7 cellular contexts compared by ENCODE assay signal in the genomic region with DNA sequence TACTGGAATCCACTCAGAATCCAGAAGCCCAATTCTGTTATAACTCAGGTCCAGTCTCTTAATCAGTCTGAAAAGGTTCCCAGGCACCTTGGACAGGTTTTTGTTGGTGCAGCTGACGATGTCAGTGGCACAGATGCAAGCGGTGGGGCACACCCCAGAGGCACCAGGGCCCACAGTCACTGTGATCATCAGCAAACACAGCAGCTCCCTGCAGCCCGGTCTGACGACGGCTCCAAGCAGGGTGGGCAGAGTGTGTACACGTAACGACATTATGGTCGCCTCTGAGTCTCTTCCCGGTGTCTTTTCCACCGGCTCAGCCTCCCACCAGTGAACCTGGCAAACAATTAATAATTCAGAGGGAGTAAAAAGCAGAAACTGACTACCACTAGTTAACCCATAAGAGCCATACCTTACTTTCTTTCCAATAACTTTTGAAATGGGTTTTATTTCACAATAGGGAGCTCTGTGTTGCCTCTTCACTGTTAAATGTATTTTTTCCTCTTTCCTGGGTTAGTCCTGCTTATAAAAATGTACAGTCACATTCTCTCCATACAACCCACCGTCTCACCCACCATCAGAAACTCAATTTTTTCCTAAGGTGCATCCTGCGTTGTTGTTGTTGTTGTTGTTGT. TPM values are rescaled to one million over a fixed set of nuclear protein-coding genes. Genes with fewer than 3 reads are reported as not detected.
DNase-seq lines count a peak whose midpoint lies in the region; ATAC-seq, FAIRE-seq and TF ChIP-seq lines count a peak whose summit lies in the region.

No MANE protein-coding gene starts in this region.

- 5% methylated on average over 4 of the region's 12 CpGs for WGBS in HepG2 (ENCODE audit: low lambda C conversion rate)

- no peak overlapping the region for H3K9ac ChIP-seq in HepG2 (ENCODE audit: insufficient read depth, low read depth, low read length)

- peak overlapping the region; percentile 74 to 84 (median 77) for H3K4me3 ChIP-seq in breast epithelium
- peak overlapping the region in 2 of 3 experiments; percentile 29 to 56; a peak in 2 of 6 replicates for H3K4me3 ChIP-seq in HepG2 (replicated peaks in 1 of 3; ENCODE audit: insufficient read depth in 1 of 3, low read depth in 2 of 3, low read length in 3 of 3)

- TF ChIP-seq EP300 in HepG2 (IDR thresholded peaks at IDR 0.05; ENCODE audit: low read depth in 2 of 2, low read length in 2 of 2) (no peak), HepG2 (CRISPR knock-in tag; IDR thresholded peaks at IDR 0.05; ENCODE audit: borderline replicate concordance) (no peak)

- H3K4me1 ChIP-seq in breast epithelium (no peaks in the 10 kb centered on the region), HepG2 (ENCODE audit: insufficient read depth, low read length) (0 out of 2 replicates have a peak, but pooled peaks cover 5% of the 10 kb centered on the region)

- no TSS peak for BruUV-seq in HepG2 (replicated peaks; lab: Mats Ljungman, UMichigan)

- POLR2A ChIA-PET in HEK293T (lab: Yijun Ruan, JAX) (interaction anchor here (1.3 kb wide), 1 partner anchor 10 kb away, joined by 7 read pairs; no protein-coding TSS in a partner anchor), HepG2 (lab: Yijun Ruan, JAX) (no interaction called here)

- H4K20me1 ChIP-seq in HepG2 (ENCODE audit: insufficient read depth, low read length) = no peaks in the 10 kb centered on the region

- no peak for TF ChIP-seq POLR2A in breast epithelium (IDR thresholded peaks at IDR 0.05)
- TF ChIP-seq POLR2A in HepG2 (IDR thresholded peaks at IDR 0.05; ENCODE audit: insufficient read depth in 1 of 2, low read depth in 2 of 2, low read length in 2 of 2) = no peak

- H3K36me3 ChIP-seq in breast epithelium = no peaks in the 10 kb centered on the region
- H3K36me3 ChIP-seq in HepG2 (replicated peaks in 1 of 2; ENCODE audit: control insufficient read depth in 1 of 2, insufficient read depth in 2 of 2, low read length in 2 of 2) = no peaks in the 10 kb centered on the region

- FAIRE-seq in HepG2 (lab: Jason Lieb, UNC) = no peak

- intact Hi-C loops in breast epithelium (cut with DNase I; ENCODE audit: low total_unique reads) (no loop called here), HepG2 (cut with micrococcal nuclease; ENCODE audit: unreplicated experiment) (no loop called here)

- TF ChIP-seq CTCF in breast epithelium (IDR thresholded peaks at IDR 0.05) (no peak), HepG2 (CRISPR knock-in tag; IDR thresholded peaks at IDR 0.05) (no peak)

- DNase-seq in HEK293T (ENCODE audit: extremely low spot score) (peak; percentile 17), breast epithelium (ENCODE audit: low spot score in 2 of 2) (peak in 1 of 2 donors; percentile 62), HepG2 (ENCODE audit: low spot score) (no peak), AG08396 (ENCODE audit: low spot score) (no peak)
- DNase-seq in stimulated activated CD8-positive, alpha-beta memory T cell treated with anti-CD3 and anti-CD28 coated beads, Interleukin-12 subunit alpha, Interleukin-12 subunit beta, amount 100 ng/mL, for 1 hour (ENCODE audit: low read depth) = peak; percentile 26

- H3K4me2 ChIP-seq in HepG2 (ENCODE audit: low read depth, low read length) = peak overlapping the region; percentile 66

- H3K79me2 ChIP-seq in HepG2 (ENCODE audit: insufficient read depth, low read length) = no peaks in the 10 kb centered on the region

- TF ChIP-seq RAD21 in HepG2 (CRISPR knock-in tag; IDR thresholded peaks at IDR 0.05) = no peak

- H3K9me3 ChIP-seq in breast epithelium (no peaks in the 10 kb centered on the region), HepG2 (ENCODE audit: low read length) (no peaks in the 10 kb centered on the region)

- no peak overlapping the region for H2AFZ ChIP-seq in HepG2 (ENCODE audit: low read length)

- CTCF ChIA-PET in HEK293T (lab: Yijun Ruan, JAX) (interaction anchor here (0.8 to 1.1 kb wide), 3 partner anchors 7 to 9 kb away, joined by 3 to 4 read pairs (median 3); no protein-coding TSS in a partner anchor), HepG2 (lab: Yijun Ruan, JAX; ENCODE audit: low intra/inter-chr PET ratio, low total read pairs) (no interaction called here)

- ATAC-seq in SK-N-SH treated with all-trans-retinoic acid at 6 μM for 48 hours (peak; percentile 45; the same call in 2 of the 3 replicates), HepG2 (peak; percentile 69), GM19395 (IDR thresholded peaks at IDR 0.05; ENCODE audit: unreplicated experiment) (no peak)

- no peaks in the 10 kb centered on the region for H3K27me3 ChIP-seq in breast epithelium
- H3K27me3 ChIP-seq in HepG2 (ENCODE audit: control insufficient read depth in 1 of 2, insufficient read depth in 2 of 2, low read length in 2 of 2) = peaks cover 4 to 29% of the 10 kb centered on the region in 2 experiments

- peak overlapping the region; percentile 94 for H3K27ac ChIP-seq in breast epithelium
- H3K27ac ChIP-seq in HepG2 (ENCODE audit: extremely low read length, insufficient read depth, low read length) = no peak overlapping the region

- in situ Hi-C loops in HepG2 (cut with HindIII; ENCODE audit: extremely low pct_ligation_motif_present, low pct_unique_long_range_greater_than_20kb) = no loop called here

TF ChIP-seq in HEK293T, 16 proteins besides CTCF, POLR2A, EP300 and RAD21 (continues in another document):
- TF ChIP-seq L3MBTL2 (conservative IDR thresholded peaks at IDR 0.05) = no peak

TF ChIP-seq in SK-N-SH treated with all-trans-retinoic acid at 6 μM for 48 hours, 23 proteins besides CTCF, POLR2A, EP300 and RAD21 (continues in another document):
- TF ChIP-seq ESRRG (CRISPR knock-in tag; IDR thresholded peaks at IDR 0.05) = no peak

TF ChIP-seq in HepG2, 621 proteins besides CTCF, POLR2A, EP300 and RAD21:
- TF ChIP-seq CEBPB (IDR thresholded peaks at IDR 0.05; ENCODE audit: borderline replicate concordance, low read depth, low read length) (0 out of 2 replicates have a peak, but pooled peaks have one; percentile 24), ZNF790 (CRISPR knock-in tag; IDR thresholded peaks at IDR 0.05; ENCODE audit: borderline replicate concordance) (no peak), EZH2 (conservative IDR thresholded peaks at IDR 0.05; ENCODE audit: low read depth, low read length) (peak; percentile 57; the same call in 1 of the 2 replicates)

RNA-seq across cellular contexts. Expression of a gene that starts 0.6 kb away (rescaled TPM):
- total RNA-seq in breast epithelium = 1 to 10 TPM; 1.6 to 6.2 (median 5.1) TPM
- total RNA-seq in HepG2 (2016; rRNA removed; fragmentation: Illumina TruSeq; extraction: Trizol) = 0.10 and 0.11 TPM in 2 replicates
- not detected in 2 replicates for total RNA-seq in HepG2 (2016; cell fraction: cytosol; rRNA removed; fragmentation: Illumina TruSeq; extraction: Trizol; ENCODE audit: low read depth)
- 0.17 and 0.18 TPM in 2 replicates for total RNA-seq in HepG2 (2016; cell fraction: insoluble cytoplasmic fraction; rRNA removed; fragmentation: Illumina TruSeq; extraction: Trizol)
- 0.10 TPM in 1 of 2 replicates, not detected in the other for total RNA-seq in HepG2 (2016; cell fraction: membrane; rRNA removed; fragmentation: Illumina TruSeq; extraction: Trizol)
- not detected in 2 replicates for total RNA-seq in HepG2 (2016; cell fraction: nucleus; rRNA removed; fragmentation: Illumina TruSeq; extraction: Trizol)
- polyA plus RNA-seq in HepG2 (2011; rRNA removed) = 0.33 and 0.37 TPM in 2 replicates
- 0.20 and 0.28 TPM in 2 replicates for polyA plus RNA-seq in HepG2 (2011; cell fraction: cytosol; rRNA removed)
- 0.34 and 0.40 TPM in 2 replicates for polyA plus RNA-seq in HepG2 (2011; cell fraction: nucleus; rRNA removed)
- polyA plus RNA-seq in HepG2 (2012) = 0.25 and 0.32 TPM in 2 replicates
- not detected in 2 replicates for polyA plus RNA-seq in HepG2 (2016; cell fraction: cytosol; fragmentation: Illumina TruSeq; extraction: Trizol; ENCODE audit: low read depth)
- 0.24 and 0.64 TPM in 2 replicates for polyA plus RNA-seq in HepG2 (2016; cell fraction: insoluble cytoplasmic fraction; fragmentation: Illumina TruSeq; extraction: Trizol; ENCODE audit: low read depth)
- 0.24 TPM in 1 of 2 replicates, not detected in the other for polyA plus RNA-seq in HepG2 (2016; cell fraction: membrane; fragmentation: Illumina TruSeq; extraction: Trizol; ENCODE audit: low read depth)
- 0.41 and 0.80 TPM in 2 replicates for polyA plus RNA-seq in HepG2 (2016; cell fraction: nucleus; fragmentation: Illumina TruSeq; extraction: Trizol; ENCODE audit: insufficient read depth, low read depth)
- polyA minus RNA-seq in HepG2 (2011; rRNA and poly(A)+ RNA removed; ENCODE audit: low replicate concordance) = 0.20 and 0.70 TPM in 2 replicates
- not detected in 2 replicates for polyA minus RNA-seq in HepG2 (2011; cell fraction: cytosol; rRNA and poly(A)+ RNA removed)
- not detected in 2 replicates for polyA minus RNA-seq in HepG2 (2011; cell fraction: nucleus; rRNA and poly(A)+ RNA removed)

RNA-seq across cellular contexts. Expression of a gene that starts 0.9 kb away (rescaled TPM):
- total RNA-seq in breast epithelium (10 to 100 TPM in 2 of 3 donors, 1 to 10 TPM in 1; 6.7 to 57.7 (median 28.2) TPM), HepG2 (2016; rRNA removed; fragmentation: Illumina TruSeq; extraction: Trizol) (not detected in 2 replicates)
- not detected in 2 replicates for total RNA-seq in HepG2 (2016; cell fraction: cytosol; rRNA removed; fragmentation: Illumina TruSeq; extraction: Trizol; ENCODE audit: low read depth)
- not detected in 2 replicates for total RNA-seq in HepG2 (2016; cell fraction: insoluble cytoplasmic fraction; rRNA removed; fragmentation: Illumina TruSeq; extraction: Trizol)
- not detected in 2 replicates for total RNA-seq in HepG2 (2016; cell fraction: membrane; rRNA removed; fragmentation: Illumina TruSeq; extraction: Trizol)
- not detected in 2 replicates for total RNA-seq in HepG2 (2016; cell fraction: nucleus; rRNA removed; fragmentation: Illumina TruSeq; extraction: Trizol)
- polyA plus RNA-seq in HepG2 (2011; rRNA removed) = 0.03 TPM in 1 of 2 replicates, not detected in the other
- not detected in 2 replicates for polyA plus RNA-seq in HepG2 (2011; cell fraction: cytosol; rRNA removed)
- polyA plus RNA-seq in HepG2 (2011; cell fraction: nucleus; rRNA removed) = not detected in 2 replicates
- polyA plus RNA-seq in HepG2 (2012) = not detected in 2 replicates
- polyA plus RNA-seq in HepG2 (2016; cell fraction: cytosol; fragmentation: Illumina TruSeq; extraction: Trizol; ENCODE audit: low read depth) = not detected in 2 replicates
- not detected in 2 replicates for polyA plus RNA-seq in HepG2 (2016; cell fraction: insoluble cytoplasmic fraction; fragmentation: Illumina TruSeq; extraction: Trizol; ENCODE audit: low read depth)
- polyA plus RNA-seq in HepG2 (2016; cell fraction: membrane; fragmentation: Illumina TruSeq; extraction: Trizol; ENCODE audit: low read depth) = not detected in 2 replicates
- polyA plus RNA-seq in HepG2 (2016; cell fraction: nucleus; fragmentation: Illumina TruSeq; extraction: Trizol; ENCODE audit: insufficient read depth, low read depth) = not detected in 2 replicates
- polyA minus RNA-seq in HepG2 (2011; rRNA and poly(A)+ RNA removed; ENCODE audit: low replicate concordance) = 3.8 TPM in 1 of 2 replicates, not detected in the other
- polyA minus RNA-seq in HepG2 (2011; cell fraction: cytosol; rRNA and poly(A)+ RNA removed) = not detected in 2 replicates
- polyA minus RNA-seq in HepG2 (2011; cell fraction: nucleus; rRNA and poly(A)+ RNA removed) = not detected in 2 replicates

Comparison
In these comparisons a context has a peak if more than half of its experiments do, and no peak if none do; other contexts are left out.
1. DNase-seq: peak in HEK293T (single experiment) and stimulated activated CD8-positive, alpha-beta memory T cell treated with anti-CD3 and anti-CD28 coated beads, Interleukin-12 subunit alpha, Interleukin-12 subunit beta, amount 100 ng/mL, for 1 hour (single experiment); none in HepG2 (single experiment) and AG08396 (single experiment).
2. RNA of a gene that starts 0.9 kb away (total RNA-seq): 6.7 to 57.7 TPM in breast epithelium; not detected in HepG2; every median in the first group is over 4 times any median in the second.